10 cellular contexts compared by ENCODE assay signal in genomic region chr21:45151484-45152115, GRCh38.
A peak's percentile ranks its signal among the peaks of the same experiment; 100 is the strongest.
DNase-seq lines count a peak whose midpoint lies in the region; ATAC-seq, FAIRE-seq and TF ChIP-seq lines count a peak whose summit lies in the region.
"Had no signal": no experiment of that assay in that cellular context is flagged by ENCODE, and none has a peak within 500 bp of the region (broad histone marks: within the 10 kb centered on the region; RNA-seq: fewer than 3 reads in every experiment).

No MANE protein-coding gene starts in this region.

- H3K27me3 Mint-ChIP-seq in T-helper 1 cell treated with Interleukin-12 subunit alpha and Interleukin-12 subunit beta and Interleukin-4 antibody, amounts not matched to agents 30 μg/mL and 1 μg/mL, for 36 hours (ENCODE audit: low read depth) = no peaks in the 10 kb centered on the region

- TF ChIP-seq CTCF in cardiac fibroblast (IDR thresholded peaks at IDR 0.05; ENCODE audit: low read depth, low read length) = no peak

- peak overlapping the region; percentile 16 for H3K4me3 Mint-ChIP-seq in T-helper 1 cell treated with Interleukin-12 subunit alpha and Interleukin-12 subunit beta and Interleukin-4 antibody, amounts not matched to agents 30 μg/mL and 1 μg/mL, for 36 hours

- no peak overlapping the region for H3K27ac Mint-ChIP-seq in T-helper 1 cell treated with Interleukin-12 subunit alpha and Interleukin-12 subunit beta and Interleukin-4 antibody, amounts not matched to agents 30 μg/mL and 1 μg/mL, for 36 hours

- intact Hi-C loops in posterior vena cava (cut with DNase I) = loop anchor here (10.0 kb wide), 2 partner anchors 283 to 293 kb away; no protein-coding TSS in a partner anchor

- no peak overlapping the region for H3K4me3 ChIP-seq in cardiac fibroblast (replicated peaks in 1 of 2; ENCODE audit: low read depth in 2 of 2, low read length in 2 of 2)

- DNase-seq in T-helper 1 cell (no peak), HTR-8/SVneo (ENCODE audit: insufficient read length, low spot score) (no peak), cardiac fibroblast (ENCODE audit: low read depth in 2 of 2) (peak; percentile 14 to 38), posterior vena cava (ENCODE audit: low spot score) (peak; percentile 35), cerebellar cortex (ENCODE audit: low spot score) (no peak)
- DNase-seq: NCI-H1694, SW 1271 had no signal

- H3K36me3 Mint-ChIP-seq in T-helper 1 cell treated with Interleukin-12 subunit alpha and Interleukin-12 subunit beta and Interleukin-4 antibody, amounts not matched to agents 30 μg/mL and 1 μg/mL, for 36 hours (ENCODE audit: low read depth) = peaks cover 11% of the 10 kb centered on the region

- H3K4me1 Mint-ChIP-seq in T-helper 1 cell treated with Interleukin-12 subunit alpha and Interleukin-12 subunit beta and Interleukin-4 antibody, amounts not matched to agents 30 μg/mL and 1 μg/mL, for 36 hours (ENCODE audit: low read depth) = peaks cover 30% of the 10 kb centered on the region

- peaks cover 3% of the 10 kb centered on the region for H3K9me3 Mint-ChIP-seq in T-helper 1 cell treated with Interleukin-12 subunit alpha and Interleukin-12 subunit beta and Interleukin-4 antibody, amounts not matched to agents 30 μg/mL and 1 μg/mL, for 36 hours

- FAIRE-seq in HTR-8/SVneo (lab: Jason Lieb, UNC) = peak; percentile 16

- ATAC-seq in GM18873 (IDR thresholded peaks at IDR 0.05; ENCODE audit: low FRiP score, unreplicated experiment) = no peak
- no peak for ATAC-seq in HG03196 (IDR thresholded peaks at IDR 0.05; ENCODE audit: unreplicated experiment)

Comparison
In these comparisons a context has a peak if more than half of its experiments do, and no peak if none do; other contexts are left out.
1. DNase-seq: peak in cardiac fibroblast (2 of 2) and posterior vena cava (single experiment); none in T-helper 1 cell (0 of 5), HTR-8/SVneo (single experiment) and cerebellar cortex (single experiment).